In the genomic region with DNA sequence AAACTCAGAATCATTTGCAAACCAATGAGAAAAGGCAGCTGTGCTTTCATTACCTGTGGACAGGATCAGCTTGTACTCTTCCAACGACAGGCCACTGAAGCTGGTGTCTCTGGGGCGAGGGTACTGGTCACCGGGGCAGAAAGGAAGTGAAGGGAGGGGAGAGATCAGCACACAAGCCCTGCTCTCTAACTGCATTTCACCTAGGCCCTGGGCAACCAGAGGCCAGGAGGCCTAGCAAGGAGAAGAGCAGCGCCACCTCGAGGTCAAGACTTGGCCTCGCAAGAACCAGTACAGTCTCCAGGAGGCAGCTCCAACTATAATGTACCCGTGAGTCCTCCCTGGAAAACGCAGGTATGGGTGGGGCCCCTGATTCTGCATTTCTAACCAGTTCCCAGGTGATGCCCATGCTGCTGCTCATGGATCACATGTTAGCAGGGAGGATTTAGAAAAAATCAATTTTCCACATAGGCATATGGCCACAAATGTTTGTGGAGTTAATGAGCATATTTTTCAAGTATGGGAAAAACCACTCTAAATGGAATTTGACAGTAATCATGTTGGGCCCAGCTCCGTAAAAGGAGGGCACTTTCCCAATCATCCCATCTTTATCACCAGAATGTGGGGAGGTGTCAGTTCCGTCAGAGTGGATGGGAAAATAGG, we compare ENCODE assay signal across 8 cellular contexts. TPM values are rescaled to one million over a fixed set of nuclear protein-coding genes. Genes with fewer than 3 reads are reported as not detected.
A peak's percentile ranks its signal among the peaks of the same experiment; 100 is the strongest.
DNase-seq lines count a peak whose midpoint lies in the region; ATAC-seq and TF ChIP-seq lines count a peak whose summit lies in the region.

No MANE protein-coding gene starts in this region.

- no peak overlapping the region for H2AFZ ChIP-seq in OCI-LY1 (ENCODE audit: low read length)

- no peak overlapping the region for H3K4me3 Mint-ChIP-seq in activated T-cell treated with anti-CD3 and anti-CD28 coated beads, Interleukin-2, amount 50 U/mL, for 4 hours

- H3K27ac ChIP-seq in OCI-LY1 (ENCODE audit: low read depth, low read length, poor library complexity, severe bottlenecking) (peak overlapping the region; percentile 86), vagina (peak overlapping the region; percentile 34)

- H3K9me3 ChIP-seq in OCI-LY1 (ENCODE audit: low read length) (no peaks in the 10 kb centered on the region), vagina (no peaks in the 10 kb centered on the region)

- peak; percentile 61 for ATAC-seq in HG02981 (IDR thresholded peaks at IDR 0.05; ENCODE audit: unreplicated experiment)
- ATAC-seq in activated T-cell treated with anti-CD3 and anti-CD28 coated beads, Interleukin-2, amount 50 U/mL, for 4 hours = peak; percentile 78

- no peaks in the 10 kb centered on the region for H3K9me3 Mint-ChIP-seq in activated T-cell treated with anti-CD3 and anti-CD28 coated beads, Interleukin-2, amount 50 U/mL, for 4 hours

- no peaks in the 10 kb centered on the region for H3K27me3 ChIP-seq in OCI-LY1 (ENCODE audit: insufficient read depth, low read length)
- H3K27me3 ChIP-seq in vagina = no peaks in the 10 kb centered on the region

- peak; percentile 73 for DNase-seq in GM03348 (ENCODE audit: low spot score)
- DNase-seq in activated T-cell treated with anti-CD3 and anti-CD28 coated beads, Interleukin-2, amount 50 U/mL, for 4 hours = peak; percentile 65
- peak; percentile 76 for DNase-seq in fibroblast of the aortic adventitia (ENCODE audit: low read depth)
- DNase-seq in pons (ENCODE audit: low spot score) = peak; percentile 50
- DNase-seq in vagina (ENCODE audit: extremely low spot score in 2 of 2) = no peak
- DNase-seq in NCI-H187 treated with DMSO at 0.1 percent for 48 hours (lab: John Stamatoyannopoulos, UW) = no peak

- no peaks in the 10 kb centered on the region for H3K79me2 ChIP-seq in OCI-LY1 (ENCODE audit: insufficient read depth, low read length)

- intact Hi-C loops in vagina (cut with DNase I) = loop anchor here (5.0 kb wide), 1 partner anchor 108 kb away; no protein-coding TSS in a partner anchor

- peaks cover 24% of the 10 kb centered on the region for H3K36me3 Mint-ChIP-seq in activated T-cell treated with anti-CD3 and anti-CD28 coated beads, Interleukin-2, amount 50 U/mL, for 4 hours (ENCODE audit: insufficient read depth)

- peaks cover 41% of the 10 kb centered on the region for H3K4me1 Mint-ChIP-seq in activated T-cell treated with anti-CD3 and anti-CD28 coated beads, Interleukin-2, amount 50 U/mL, for 4 hours (ENCODE audit: low read depth)

- no peak overlapping the region; the same call in 1 of the 2 replicates for H3K4me2 ChIP-seq in OCI-LY1 (ENCODE audit: low read length)

- H3K4me1 ChIP-seq in OCI-LY1 (ENCODE audit: insufficient read depth, low read length, severe bottlenecking) (peaks cover 57% of the 10 kb centered on the region), vagina (peaks cover 36% of the 10 kb centered on the region)

- H3K9me2 ChIP-seq in OCI-LY1 (ENCODE audit: low read depth, low read length) = no peaks in the 10 kb centered on the region

- no peaks in the 10 kb centered on the region for H3K27me3 Mint-ChIP-seq in activated T-cell treated with anti-CD3 and anti-CD28 coated beads, Interleukin-2, amount 50 U/mL, for 4 hours (ENCODE audit: low read depth)

- H3F3A ChIP-seq in OCI-LY1 (ENCODE audit: insufficient read depth, low read length) = peaks cover 3% of the 10 kb centered on the region; the same call in 1 of the 2 replicates

- H3K4me3 ChIP-seq in OCI-LY1 (ENCODE audit: low read depth, low read length, poor library complexity, severe bottlenecking) (no peak overlapping the region), fibroblast of the aortic adventitia (ENCODE audit: low read depth, low read length) (no peak overlapping the region), vagina (no peak overlapping the region)

- no peaks in the 10 kb centered on the region for H4K20me1 ChIP-seq in OCI-LY1 (ENCODE audit: insufficient read depth, low read length)

- no peak for TF ChIP-seq POLR2A in vagina (IDR thresholded peaks at IDR 0.05)

- peaks cover 56% of the 10 kb centered on the region for H3K36me3 ChIP-seq in OCI-LY1 (ENCODE audit: insufficient read depth, low read length)
- H3K36me3 ChIP-seq in vagina = no peaks in the 10 kb centered on the region

- TF ChIP-seq CTCF in OCI-LY1 (IDR thresholded peaks at IDR 0.05; ENCODE audit: low read length) = peak; percentile 93
- peak; percentile 83 for TF ChIP-seq CTCF in fibroblast of the aortic adventitia (IDR thresholded peaks at IDR 0.05; ENCODE audit: insufficient read depth, low read length)
- peak; percentile 27 to 46 (median 36) for TF ChIP-seq CTCF in vagina (IDR thresholded peaks at IDR 0.05)

- H3K9ac ChIP-seq in OCI-LY1 (ENCODE audit: low read length) = no peak overlapping the region

RNA-seq across cellular contexts. Expression of gene UQCC2, which starts 11.0 kb away (rescaled TPM):
- 100 to 1,000 TPM; 108 to 142 (median 110) TPM for total RNA-seq in activated T-cell treated with anti-CD3 and anti-CD28 coated beads, Interleukin-2, amount 50 U/mL, for 4 hours
- total RNA-seq in fibroblast of the aortic adventitia (ENCODE audit: low replicate concordance) (7.0 and 20.2 TPM in 2 replicates), vagina (16.2 TPM)

RNA-seq across cellular contexts. Expression of gene IP6K3, which starts 46.2 kb away (rescaled TPM):
- total RNA-seq in activated T-cell treated with anti-CD3 and anti-CD28 coated beads, Interleukin-2, amount 50 U/mL, for 4 hours = not detected
- total RNA-seq in fibroblast of the aortic adventitia (ENCODE audit: low replicate concordance) (not detected in 2 replicates), vagina (1.5 TPM)

Comparison
In these comparisons a context has a peak if more than half of its experiments do, and no peak if none do; other contexts are left out.
1. DNase-seq: peak in GM03348 (single experiment), activated T-cell treated with anti-CD3 and anti-CD28 coated beads, Interleukin-2, amount 50 U/mL, for 4 hours (single experiment), fibroblast of the aortic adventitia (single experiment) and pons (single experiment); none in vagina (0 of 2) and NCI-H187 treated with DMSO at 0.1 percent for 48 hours (single experiment).
2. CTCF ChIP-seq: peak in every context shown above with its lines; median percentile 93 in OCI-LY1; 83 in fibroblast of the aortic adventitia; 36 in vagina.